ENCODE assay signal across 8 cellular contexts in genomic region chr2:10813085-10813748, GRCh38. TPM values are rescaled to one million over a fixed set of nuclear protein-coding genes. Genes with fewer than 3 reads are reported as not detected.
DNase-seq lines count a peak whose midpoint lies in the region; ATAC-seq and TF ChIP-seq lines count a peak whose summit lies in the region.

No MANE protein-coding gene starts in this region.

- H3F3A ChIP-seq in SU-DHL-6 (ENCODE audit: insufficient read depth): peaks cover 16% of the 10 kb centered on the region

- H3K27me3 ChIP-seq in H7 (ENCODE audit: control insufficient read depth, insufficient read depth, low read length) (no peaks in the 10 kb centered on the region), SU-DHL-6 (ENCODE audit: low read length) (no peaks in the 10 kb centered on the region)

- H3K4me3 ChIP-seq in H7 (ENCODE audit: insufficient read depth, low read depth, low read length) (peak overlapping the region; percentile 44), SU-DHL-6 (ENCODE audit: insufficient read depth, low read length, poor library complexity, severe bottlenecking) (peak overlapping the region; percentile 65), fibroblast of the aortic adventitia (ENCODE audit: low read depth, low read length) (peak overlapping the region; percentile 65), retinal pigment epithelial cell (ENCODE audit: low read length) (peak overlapping the region; percentile 61)

- peaks cover 42% of the 10 kb centered on the region for H3K79me2 ChIP-seq in SU-DHL-6 (ENCODE audit: insufficient read depth, low read length)

- H2AFZ ChIP-seq in SU-DHL-6 (ENCODE audit: low read depth, low read length, severe bottlenecking): peak overlapping the region; percentile 94

- H4K20me1 ChIP-seq in SU-DHL-6 (ENCODE audit: low read depth, low read length): peaks cover 17% of the 10 kb centered on the region

- peak overlapping the region; percentile 85 for H3K4me2 ChIP-seq in SU-DHL-6 (ENCODE audit: low read depth, low read length, poor library complexity, severe bottlenecking)

- TF ChIP-seq CTCF in SU-DHL-6 (IDR thresholded peaks at IDR 0.05; ENCODE audit: insufficient read depth, low read length, poor library complexity, severe bottlenecking): no peak
- no peak for TF ChIP-seq CTCF in fibroblast of the aortic adventitia (IDR thresholded peaks at IDR 0.05; ENCODE audit: insufficient read depth, low read length)
- no peak for TF ChIP-seq CTCF in retinal pigment epithelial cell (conservative IDR thresholded peaks at IDR 0.05; ENCODE audit: low read depth, low read length)

- ATAC-seq in GM19467 (IDR thresholded peaks at IDR 0.05; ENCODE audit: unreplicated experiment) (no peak), HG03159 (IDR thresholded peaks at IDR 0.05; ENCODE audit: unreplicated experiment) (no peak)

- DNase-seq in H7 (no peak), fibroblast of the aortic adventitia (ENCODE audit: low read depth) (peak; percentile 52), retinal pigment epithelial cell (ENCODE audit: low read depth) (no peak), NCI-H774 (lab: John Stamatoyannopoulos, UW) (no peak), D341Med (ENCODE audit: low spot score) (no peak)

- H3K9ac ChIP-seq in SU-DHL-6 (ENCODE audit: low read length): peak overlapping the region; percentile 97

- no peaks in the 10 kb centered on the region for H3K9me2 ChIP-seq in SU-DHL-6 (replicated peaks; ENCODE audit: insufficient read depth, low read length)

- H3K9me3 ChIP-seq in SU-DHL-6 (ENCODE audit: insufficient read depth, low read length): no peaks in the 10 kb centered on the region

- no peak overlapping the region for H3K27ac ChIP-seq in SU-DHL-6 (ENCODE audit: low read depth, low read length)

- H3K36me3 ChIP-seq in H7 (replicated peaks; ENCODE audit: control insufficient read depth, insufficient read depth, low read length) (no peaks in the 10 kb centered on the region; the same call in 1 of the 2 replicates), SU-DHL-6 (ENCODE audit: low read length) (peaks cover 12% of the 10 kb centered on the region)

RNA-seq across cellular contexts. Expression of gene PDIA6, which starts 0.6 kb away (rescaled TPM):
- total RNA-seq in H7 (2014; rRNA removed; shearing (Covaris generic)): 330 and 354 TPM in 2 replicates
- total RNA-seq in fibroblast of the aortic adventitia (ENCODE audit: low replicate concordance): 203 and 277 TPM in 2 replicates
